Comparison of ENCODE assay signal across 1 cellular context in the genomic region with DNA sequence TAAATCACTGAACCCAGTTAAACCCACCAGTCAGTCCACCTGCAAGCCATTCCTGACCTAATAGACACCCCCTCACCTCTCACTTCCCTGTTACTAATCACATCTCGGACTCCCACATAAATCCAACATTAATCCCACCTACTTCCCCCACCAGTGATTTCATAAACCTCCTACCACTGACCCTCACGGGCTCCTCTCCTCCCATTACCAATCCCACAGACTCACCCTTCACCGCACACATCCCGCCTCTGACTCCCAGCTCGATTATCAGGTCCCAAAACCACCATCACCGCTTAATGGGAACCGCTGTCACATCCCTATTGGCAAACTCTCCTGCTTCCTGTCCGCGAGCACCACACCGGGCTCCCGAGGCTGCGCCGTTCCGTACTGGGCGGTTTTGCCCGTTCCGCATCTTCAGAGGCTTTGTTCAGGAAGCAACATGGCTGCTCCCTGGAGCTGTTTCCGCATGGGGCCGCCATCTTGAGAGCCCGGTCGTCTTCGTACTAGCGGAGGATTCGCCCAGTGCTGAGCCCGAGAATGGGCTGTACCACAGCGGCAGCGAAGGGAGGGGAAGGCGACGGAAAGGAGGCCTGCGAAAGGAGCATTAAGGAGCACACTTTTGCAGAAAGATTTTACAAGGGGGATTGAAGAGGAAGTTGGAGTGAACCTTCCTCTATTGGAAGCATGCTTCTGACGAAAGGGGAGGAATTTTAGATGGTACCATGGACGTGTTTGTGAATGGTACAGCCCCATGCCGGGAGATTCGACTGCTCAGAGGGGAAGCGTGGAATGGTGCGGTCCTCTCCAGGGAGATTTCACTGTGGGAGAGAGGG.
TF ChIP-seq lines count a peak whose summit lies in the region.

TSS of gene ZNF300 (minus strand) at position 502 of the 833 bp plus-strand sequence. CDS start 1,825 bp downstream, outside the sequence.

TF ChIP-seq in PFSK-1, 5 proteins besides CTCF, POLR2A, EP300 and RAD21 (continued from another document):
- TF ChIP-seq, protein P1, sequence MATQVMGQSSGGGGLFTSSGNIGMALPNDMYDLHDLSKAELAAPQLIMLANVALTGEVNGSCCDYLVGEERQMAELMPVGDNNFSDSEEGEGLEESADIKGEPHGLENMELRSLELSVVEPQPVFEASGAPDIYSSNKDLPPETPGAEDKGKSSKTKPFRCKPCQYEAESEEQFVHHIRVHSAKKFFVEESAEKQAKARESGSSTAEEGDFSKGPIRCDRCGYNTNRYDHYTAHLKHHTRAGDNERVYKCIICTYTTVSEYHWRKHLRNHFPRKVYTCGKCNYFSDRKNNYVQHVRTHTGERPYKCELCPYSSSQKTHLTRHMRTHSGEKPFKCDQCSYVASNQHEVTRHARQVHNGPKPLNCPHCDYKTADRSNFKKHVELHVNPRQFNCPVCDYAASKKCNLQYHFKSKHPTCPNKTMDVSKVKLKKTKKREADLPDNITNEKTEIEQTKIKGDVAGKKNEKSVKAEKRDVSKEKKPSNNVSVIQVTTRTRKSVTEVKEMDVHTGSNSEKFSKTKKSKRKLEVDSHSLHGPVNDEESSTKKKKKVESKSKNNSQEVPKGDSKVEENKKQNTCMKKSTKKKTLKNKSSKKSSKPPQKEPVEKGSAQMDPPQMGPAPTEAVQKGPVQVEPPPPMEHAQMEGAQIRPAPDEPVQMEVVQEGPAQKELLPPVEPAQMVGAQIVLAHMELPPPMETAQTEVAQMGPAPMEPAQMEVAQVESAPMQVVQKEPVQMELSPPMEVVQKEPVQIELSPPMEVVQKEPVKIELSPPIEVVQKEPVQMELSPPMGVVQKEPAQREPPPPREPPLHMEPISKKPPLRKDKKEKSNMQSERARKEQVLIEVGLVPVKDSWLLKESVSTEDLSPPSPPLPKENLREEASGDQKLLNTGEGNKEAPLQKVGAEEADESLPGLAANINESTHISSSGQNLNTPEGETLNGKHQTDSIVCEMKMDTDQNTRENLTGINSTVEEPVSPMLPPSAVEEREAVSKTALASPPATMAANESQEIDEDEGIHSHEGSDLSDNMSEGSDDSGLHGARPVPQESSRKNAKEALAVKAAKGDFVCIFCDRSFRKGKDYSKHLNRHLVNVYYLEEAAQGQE (IDR thresholded peaks at IDR 0.05; ENCODE audit: insufficient read depth in 1 of 2, low read depth in 2 of 2, low read length in 2 of 2) = no peak
- TF ChIP-seq SIN3A (IDR thresholded peaks at IDR 0.05; ENCODE audit: borderline replicate concordance, insufficient read depth, low read length) = no peak
- TF ChIP-seq FOXP2 (optimal IDR thresholded peaks at IDR 0.05; ENCODE audit: borderline replicate concordance, extremely low read depth, extremely low read length, insufficient read depth) = peak; percentile 43
